12 cellular contexts compared by ENCODE assay signal in the genomic region with DNA sequence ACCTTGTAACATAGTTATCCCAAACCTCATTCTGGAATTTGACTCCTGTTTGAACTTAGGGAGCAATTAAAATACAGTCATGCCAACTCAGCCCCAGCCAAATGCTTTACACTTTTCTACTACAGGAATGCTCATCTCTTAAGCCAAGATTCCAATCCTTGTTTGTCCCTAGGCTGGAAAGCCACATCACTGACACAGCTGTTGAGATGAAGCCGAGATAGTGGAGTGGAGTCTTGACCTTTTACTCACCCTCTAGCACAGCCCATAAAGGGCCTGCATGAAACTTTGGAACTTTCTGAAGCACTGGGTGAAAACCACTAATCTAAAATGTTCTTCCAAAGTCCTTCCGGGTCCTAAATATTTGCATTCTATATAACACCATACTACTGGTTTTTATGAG.
A peak's percentile ranks its signal among the peaks of the same experiment; 100 is the strongest.
DNase-seq lines count a peak whose midpoint lies in the region; ATAC-seq, FAIRE-seq and TF ChIP-seq lines count a peak whose summit lies in the region.
"Had no signal": no experiment of that assay in that cellular context is flagged by ENCODE, and none has a peak within 500 bp of the region (broad histone marks: within the 10 kb centered on the region; RNA-seq: fewer than 3 reads in every experiment).

No MANE protein-coding gene starts in this region.

- no peak overlapping the region for H3K27ac ChIP-seq in PC-9
- no peak overlapping the region for H3K27ac ChIP-seq in trophoblast cell (ENCODE audit: low read depth, low read length)
- H3K27ac ChIP-seq: colonic mucosa had no signal

- no peaks in the 10 kb centered on the region for H3K9me2 ChIP-seq in PC-9 (ENCODE audit: insufficient read depth)

- H3K79me2 ChIP-seq in PC-9 (ENCODE audit: low read depth) (no peaks in the 10 kb centered on the region), trophoblast cell (ENCODE audit: control insufficient read depth, insufficient read depth, low read length, poor library complexity) (no peaks in the 10 kb centered on the region)

- H4K12ac ChIP-seq in trophoblast cell (ENCODE audit: low read depth, low read length) = no peak overlapping the region

- H2BK12ac ChIP-seq in trophoblast cell (ENCODE audit: low read length) = no peak overlapping the region

- H3K4me1 ChIP-seq in PC-9 (replicated peaks; ENCODE audit: insufficient read depth) (no peaks in the 10 kb centered on the region), trophoblast cell (ENCODE audit: control insufficient read depth in 1 of 2, insufficient read depth in 2 of 2, low read length in 2 of 2) (no peaks in the 10 kb centered on the region)
- H3K4me1 ChIP-seq: colonic mucosa had no signal

- no peak overlapping the region for H3K18ac ChIP-seq in trophoblast cell (ENCODE audit: low read length)

- H3K4me2 ChIP-seq in PC-9 (no peak overlapping the region), trophoblast cell (ENCODE audit: low read length) (no peak overlapping the region)

- no TSS peak for BruUV-seq in PC-9 (replicated peaks; lab: Mats Ljungman, UMichigan)

- CTCF ChIA-PET in PC-9 (lab: Charles Lee) = interaction anchor here (2.1 kb wide), 1 partner anchor 247 kb away, joined by 8 read pairs; the partner anchor contains the start of gene ETV1

- FAIRE-seq in RCC 7860 (lab: Jason Lieb, UNC) = no peak

- no peak overlapping the region for H2BK120ac ChIP-seq in trophoblast cell (ENCODE audit: insufficient read depth, low read length, poor library complexity)

- no peak overlapping the region for H3K14ac ChIP-seq in trophoblast cell (ENCODE audit: low read length)

- POLR2A ChIA-PET in PC-9 (lab: Charles Lee; ENCODE audit: unreplicated experiment) = interaction anchor here (0.6 kb wide), 1 partner anchor 107 kb away, joined by 3 read pairs; no protein-coding TSS in a partner anchor

- H3K4me3 ChIP-seq in PC-9 (no peak overlapping the region), fibroblast of villous mesenchyme (ENCODE audit: low read depth, low read length) (no peak overlapping the region), trophoblast cell (ENCODE audit: low read depth, low read length) (no peak overlapping the region)
- H3K4me3 ChIP-seq: colonic mucosa had no signal

- WGBS in trophoblast cell (ENCODE audit: extremely low coverage, insufficient coverage, insufficient read length) = no CpG with 5 or more reads among the region's 2 CpGs

- H3K23ac ChIP-seq in trophoblast cell (ENCODE audit: low read length) = no peak overlapping the region

- H4K91ac ChIP-seq in trophoblast cell (ENCODE audit: low read depth, low read length) = no peak overlapping the region

- peak; percentile 60 for DNase-seq in ELF-1 (ENCODE audit: low read depth, low spot score)
- DNase-seq in PC-9 = peak; percentile 63 to 65
- DNase-seq in fibroblast of villous mesenchyme (ENCODE audit: low read depth) = peak; percentile 83
- peak; percentile 93 to 95 for DNase-seq in trophoblast cell
- DNase-seq in SKM-1 treated with dmso at 0.1 percent for 144 hours (lab: John Stamatoyannopoulos, UW; ENCODE audit: unreplicated experiment) = no peak
- no peak for DNase-seq in RCC 7860 (ENCODE audit: low spot score)
- DNase-seq in activated CD4-positive, alpha-beta T cell treated with anti-CD3 and anti-CD28 coated beads for 1 hour = no peak
- DNase-seq: activated T-cell treated with anti-CD3 and anti-CD28 coated beads, Interleukin-2, amount 50 U/mL, for 1 hour; stimulated activated CD4-positive, alpha-beta T cell treated with anti-CD3 and anti-CD28 coated beads, Interleukin-2, amount 100 ng/mL, for 48 hours had no signal

- intact Hi-C loops in PC-9 (cut with micrococcal nuclease; ENCODE audit: unreplicated experiment) = loop anchor here (1.0 to 5.0 kb wide), 5 partner anchors 110 to 460 kb away; no protein-coding TSS in a partner anchor

- H2AFZ ChIP-seq in PC-9 (no peak overlapping the region), trophoblast cell (ENCODE audit: insufficient read depth, low read length, poor library complexity) (no peak overlapping the region)

- H2BK5ac ChIP-seq in trophoblast cell (ENCODE audit: low read depth, low read length, poor library complexity) = no peak overlapping the region

- H4K20me1 ChIP-seq in PC-9 (ENCODE audit: insufficient read depth) = no peaks in the 10 kb centered on the region

- ATAC-seq in HG02884 (IDR thresholded peaks at IDR 0.05; ENCODE audit: unreplicated experiment) = no peak
- ATAC-seq: natural killer cell treated with Interleukin-12 subunit alpha and Interleukin-12 subunit beta and Interleukin-15 and Interleukin-18, amount 100 ng/mL, for 72 hours had no signal

- no peak overlapping the region for H2AK5ac ChIP-seq in trophoblast cell (ENCODE audit: low read length)

- H3K4ac ChIP-seq in trophoblast cell (ENCODE audit: low read depth, low read length) = no peak overlapping the region

- no peaks in the 10 kb centered on the region for H3K79me1 ChIP-seq in trophoblast cell (ENCODE audit: low read length)

- H3F3A ChIP-seq in PC-9 (ENCODE audit: insufficient read depth, low read depth) = no peaks in the 10 kb centered on the region

- no peak overlapping the region for H4K8ac ChIP-seq in trophoblast cell (ENCODE audit: low read depth, low read length)

- H3K36me3 ChIP-seq in PC-9 (ENCODE audit: low read depth) = no peaks in the 10 kb centered on the region
- H3K36me3 ChIP-seq in trophoblast cell (ENCODE audit: control insufficient read depth in 1 of 2, insufficient read depth in 2 of 2, low read length in 2 of 2) = no peaks in the 10 kb centered on the region
- H3K36me3 ChIP-seq: colonic mucosa had no signal

- TF ChIP-seq CTCF in PC-9 (conservative IDR thresholded peaks at IDR 0.05) = no peak
- no peak for TF ChIP-seq CTCF in fibroblast of villous mesenchyme (IDR thresholded peaks at IDR 0.05; ENCODE audit: insufficient read depth, low read depth, low read length)

- H3K27me3 ChIP-seq in PC-9 (ENCODE audit: insufficient read depth, low read depth) = no peaks in the 10 kb centered on the region
- H3K27me3 ChIP-seq in trophoblast cell (ENCODE audit: insufficient read depth, low read length) = no peaks in the 10 kb centered on the region
- H3K27me3 ChIP-seq: colonic mucosa had no signal

- H3K9ac ChIP-seq in trophoblast cell (ENCODE audit: low read length) = no peak overlapping the region

- H3K9me3 ChIP-seq in PC-9 (ENCODE audit: insufficient read depth, low read depth) = no peaks in the 10 kb centered on the region
- no peaks in the 10 kb centered on the region for H3K9me3 ChIP-seq in trophoblast cell (ENCODE audit: insufficient read depth, low read depth, low read length)
- H3K9me3 ChIP-seq: colonic mucosa had no signal

Comparison
In these comparisons a context has a peak if more than half of its experiments do, and no peak if none do; other contexts are left out.
1. DNase-seq: peak in ELF-1 (single experiment), PC-9 (2 of 2), fibroblast of villous mesenchyme (single experiment) and trophoblast cell (2 of 2); none in SKM-1 treated with dmso at 0.1 percent for 144 hours (single experiment), RCC 7860 (single experiment) and activated CD4-positive, alpha-beta T cell treated with anti-CD3 and anti-CD28 coated beads for 1 hour (single experiment).